17 cellular contexts compared by ENCODE assay signal in the genomic region with DNA sequence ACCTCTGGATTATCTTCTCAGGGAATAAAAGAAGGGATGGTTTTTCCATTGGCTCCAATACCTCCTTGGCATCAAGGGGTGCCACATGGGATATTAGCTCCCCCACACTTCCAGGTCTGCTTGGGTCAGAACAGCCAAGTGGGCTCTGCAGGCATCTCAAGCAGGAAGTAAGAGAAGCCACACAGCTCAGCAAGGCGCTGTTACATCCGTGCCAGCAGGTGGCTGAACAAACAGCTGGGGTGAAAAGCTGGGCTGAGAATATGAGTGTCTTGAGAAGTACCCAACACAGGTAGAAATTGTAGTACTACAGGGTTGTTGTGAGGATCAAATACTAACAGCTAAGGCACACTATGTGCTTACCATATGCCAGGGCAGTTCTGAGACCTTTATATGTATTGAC.
"Had no signal": no experiment of that assay in that cellular context is flagged by ENCODE, and none has a peak within 500 bp of the region (broad histone marks: within the 10 kb centered on the region; RNA-seq: fewer than 3 reads in every experiment).

No MANE protein-coding gene starts in this region.

- H3K9me3 Mint-ChIP-seq: natural killer cell; stimulated activated naive CD8-positive, alpha-beta T cell treated with anti-CD3 and anti-CD28 coated beads, Interleukin-15, amount 100 ng/mL, for 72 hours had no signal

- H3K36me3 ChIP-seq: breast epithelium, right atrium auricular region had no signal

- ATAC-seq: natural killer cell; stimulated activated naive CD8-positive, alpha-beta T cell treated with anti-CD3 and anti-CD28 coated beads, Interleukin-15, amount 100 ng/mL, for 72 hours had no signal

- DNase-seq: activated CD4-positive, alpha-beta T cell treated with anti-CD3 and anti-CD28 coated beads for 1 hour; activated CD4-positive, alpha-beta T cell treated with anti-CD3 and anti-CD28 coated beads, Interleukin-2, amount 50 U/mL, for 48 hours; activated gamma-delta T cell; activated T-cell treated with anti-CD3 and anti-CD28 coated beads, Interleukin-2, amount 50 U/mL, for 48 hours; anterior cingulate cortex; esophagus squamous epithelium; foreskin fibroblast; glutamatergic neuron; natural killer cell; nucleus accumbens; stimulated activated CD4-positive, alpha-beta T cell treated with anti-CD3 and anti-CD28 coated beads, Interleukin-4, amount 100 ng/mL, for 4 hours; stimulated activated naive CD8-positive, alpha-beta T cell treated with anti-CD3 and anti-CD28 coated beads, Interleukin-15, amount 100 ng/mL, for 72 hours; testis had no signal

- H3K27ac ChIP-seq: breast epithelium, esophagus squamous epithelium, right atrium auricular region, skin epidermis, testis had no signal

- H3K27ac Mint-ChIP-seq: activated naive CD8-positive, alpha-beta T cell; natural killer cell; stimulated activated naive CD8-positive, alpha-beta T cell treated with anti-CD3 and anti-CD28 coated beads, Interleukin-15, amount 100 ng/mL, for 72 hours had no signal

- H3K4me1 Mint-ChIP-seq: stimulated activated naive CD8-positive, alpha-beta T cell treated with anti-CD3 and anti-CD28 coated beads, Interleukin-15, amount 100 ng/mL, for 72 hours had no signal

- H3K9me3 ChIP-seq: breast epithelium, esophagus squamous epithelium, right atrium auricular region, testis had no signal

- H3K4me3 ChIP-seq: breast epithelium, esophagus squamous epithelium, right atrium auricular region, skin epidermis, testis had no signal

- H3K4me3 Mint-ChIP-seq: activated naive CD8-positive, alpha-beta T cell; natural killer cell; stimulated activated naive CD8-positive, alpha-beta T cell treated with anti-CD3 and anti-CD28 coated beads, Interleukin-15, amount 100 ng/mL, for 72 hours had no signal

- H3K27me3 Mint-ChIP-seq: activated naive CD8-positive, alpha-beta T cell; stimulated activated naive CD8-positive, alpha-beta T cell treated with anti-CD3 and anti-CD28 coated beads, Interleukin-15, amount 100 ng/mL, for 72 hours had no signal

- H3K4me1 ChIP-seq: breast epithelium, esophagus squamous epithelium, right atrium auricular region had no signal

- H3K27me3 ChIP-seq: breast epithelium, esophagus squamous epithelium, right atrium auricular region, testis had no signal
